In genomic region chr19:50147462-50148423, GRCh38 we compare ENCODE assay signal across 8 cellular contexts. TPM values are rescaled to one million over a fixed set of nuclear protein-coding genes. Genes with fewer than 3 reads are reported as not detected.
DNase-seq lines count a peak whose midpoint lies in the region; ATAC-seq and TF ChIP-seq lines count a peak whose summit lies in the region.

No MANE protein-coding gene starts in this region.

- H3K27ac ChIP-seq in psoas muscle (peak overlapping the region; percentile 78), upper lobe of left lung (peak overlapping the region; percentile 43 to 86 (median 73))

- TF ChIP-seq CTCF in GM12865 (IDR thresholded peaks at IDR 0.05; ENCODE audit: insufficient read depth, low read depth, low read length, missing control alignments) (peak; percentile 38), psoas muscle (IDR thresholded peaks at IDR 0.05) (peak; percentile 44), upper lobe of left lung (IDR thresholded peaks at IDR 0.05) (peak in 5 of 6 experiments; percentile 9 to 41 (median 38))

- peak; percentile 98 for ATAC-seq in left ventricle myocardium superior
- ATAC-seq in psoas muscle = peak; percentile 96 to 98 (median 96)
- ATAC-seq in upper lobe of left lung (ENCODE audit: low FRiP score in 2 of 2) = peak; percentile 95 to 97
- no peak for ATAC-seq in HG02623 (IDR thresholded peaks at IDR 0.05; ENCODE audit: unreplicated experiment)

- intact Hi-C loops in left ventricle myocardium superior (cut with micrococcal nuclease) = no loop called here
- intact Hi-C loops in psoas muscle (cut with DNase I) = loop anchor here in 1 of 2 donors (10.0 kb wide), 2 partner anchors 57 to 87 kb away; partner anchors contain the start of gene MYH14

- no peak for TF ChIP-seq EP300 in upper lobe of left lung (IDR thresholded peaks at IDR 0.05)

- TF ChIP-seq POLR2A in upper lobe of left lung (IDR thresholded peaks at IDR 0.05) = peak in 1 of 4 donors; percentile 20

- H3K9me3 ChIP-seq in psoas muscle (no peaks in the 10 kb centered on the region), upper lobe of left lung (no peaks in the 10 kb centered on the region)

- H3K4me1 ChIP-seq in psoas muscle (no peaks in the 10 kb centered on the region), upper lobe of left lung (peaks cover 3 to 10% (median 6%) of the 10 kb centered on the region in 4 donors)

- H3K4me3 ChIP-seq in GM12865 (ENCODE audit: low read depth, low read length) (peak overlapping the region; percentile 42), psoas muscle (peak overlapping the region; percentile 78), upper lobe of left lung (peak overlapping the region; percentile 56 to 75 (median 68))

- H3K36me3 ChIP-seq in psoas muscle (ENCODE audit: insufficient read depth in 1 of 2, low read depth in 1 of 2) = no peaks in the 10 kb centered on the region
- H3K36me3 ChIP-seq in upper lobe of left lung = no peaks in the 10 kb centered on the region

- H3K27me3 ChIP-seq in psoas muscle (ENCODE audit: insufficient read depth in 3 of 3, low read length in 2 of 3) (no peaks in the 10 kb centered on the region), upper lobe of left lung (no peaks in the 10 kb centered on the region)

- DNase-seq in GM12865 (ENCODE audit: low read depth) (peak; percentile 77), NCI-H1105 (lab: John Stamatoyannopoulos, UW) (peak; percentile 86), T-helper 9 cell (peak; percentile 56), anterior cingulate cortex (lab: John Stamatoyannopoulos, UW) (peak; percentile 52 to 96 (median 90)), left ventricle myocardium superior (peak; percentile 95), psoas muscle (peak; percentile 89 to 93), upper lobe of left lung (peak; percentile 90 to 93)

- WGBS in psoas muscle, 3 donors = 0 to 1% (median 0%) methylated on average over 47 to 52 of the region's 52 CpGs
- 0 to 2% methylated on average over 27 to 41 of the region's 52 CpGs for WGBS in upper lobe of left lung, 2 donors

RNA-seq across cellular contexts. Expression of gene IZUMO2, which starts 15.3 kb away (rescaled TPM):
- total RNA-seq in left ventricle myocardium superior = not detected
- total RNA-seq in psoas muscle = not detected
- not detected for polyA plus RNA-seq in psoas muscle
- total RNA-seq in upper lobe of left lung = not detected

RNA-seq across cellular contexts. Expression of gene MYH14, which starts 55.7 kb away (rescaled TPM):
- total RNA-seq in left ventricle myocardium superior (131 TPM), psoas muscle (100 to 1,000 TPM; 164 to 298 (median 192) TPM), upper lobe of left lung (100 to 1,000 TPM; 145 to 351 (median 208) TPM)
- polyA plus RNA-seq in psoas muscle = 100 to 1,000 TPM in 1 of 3 donors, 10 to 100 TPM in 2; 55.4 to 154 (median 93.1) TPM
